8 cellular contexts compared by ENCODE assay signal in the genomic region with DNA sequence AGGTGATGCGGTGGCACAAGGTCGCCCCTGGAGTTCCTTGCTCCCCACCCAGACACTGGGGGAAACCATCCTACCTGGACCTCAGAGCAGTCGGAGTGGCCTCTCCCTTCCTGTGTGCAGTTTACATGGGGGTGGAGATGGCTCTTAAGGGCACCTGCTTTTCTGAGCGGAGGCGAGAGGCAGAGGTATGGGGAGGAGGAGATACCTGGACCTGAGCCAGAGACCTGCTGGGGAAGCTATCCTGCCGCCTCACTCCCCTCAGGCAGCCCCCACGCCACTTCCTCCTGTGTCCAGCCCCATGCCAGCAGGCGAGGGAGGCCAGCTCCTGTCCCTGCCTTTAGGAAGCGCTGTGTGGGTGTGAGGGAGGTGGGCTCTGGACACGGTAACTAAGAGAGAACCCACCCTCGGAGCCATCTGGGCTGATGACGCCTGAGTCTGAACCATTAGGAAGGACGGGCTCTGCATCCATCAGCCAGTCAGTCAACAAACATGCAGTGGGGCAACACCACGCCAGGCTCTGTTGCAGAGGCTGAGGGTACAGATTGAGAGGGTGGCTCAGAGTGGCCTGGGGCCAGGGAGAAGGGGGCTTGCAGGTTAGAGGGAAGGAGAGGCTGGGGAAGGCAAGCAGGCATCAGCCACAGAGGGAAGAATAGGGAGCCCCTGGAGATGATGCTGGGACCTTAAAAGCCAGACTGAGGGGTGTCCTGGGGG. TPM values are rescaled to one million over a fixed set of nuclear protein-coding genes. Genes with fewer than 3 reads are reported as not detected.
DNase-seq lines count a peak whose midpoint lies in the region; ATAC-seq and TF ChIP-seq lines count a peak whose summit lies in the region.

No MANE protein-coding gene starts in this region.

- H3K4me3 Mint-ChIP-seq in mesothelial cell of epicardium, result peak overlapping the region; percentile 54

- WGBS in stomach, 5 donors, result 39 to 56% (median 50%) methylated on average over 13 to 14 of the region's 14 CpGs

- no peak for TF ChIP-seq CTCF in mesothelial cell of epicardium (IDR thresholded peaks at IDR 0.05; ENCODE audit: unreplicated experiment)
- no peak for TF ChIP-seq CTCF in stomach (IDR thresholded peaks at IDR 0.05)

- H3K27ac ChIP-seq in SK-N-MC (no peak overlapping the region), angular gyrus (ENCODE audit: low read depth, low read length) (peak overlapping the region; percentile 78), stomach (peak overlapping the region; percentile 43 to 90 (median 85))

- H3K9me3 Mint-ChIP-seq in mesothelial cell of epicardium, result no peaks in the 10 kb centered on the region

- TF ChIP-seq POLR2A in stomach (IDR thresholded peaks at IDR 0.05), result no peak

- intact Hi-C loops in stomach (cut with DNase I; ENCODE audit: low total_unique reads), result no loop called here

- TF ChIP-seq EP300 in stomach (IDR thresholded peaks at IDR 0.05), result no peak

- ATAC-seq in HG03342 (IDR thresholded peaks at IDR 0.05; ENCODE audit: unreplicated experiment), result peak; percentile 10
- no peak for ATAC-seq in HG03565 (IDR thresholded peaks at IDR 0.05; ENCODE audit: unreplicated experiment)
- ATAC-seq in GM21723 (IDR thresholded peaks at IDR 0.05; ENCODE audit: unreplicated experiment), result no peak

- H3K9me3 ChIP-seq in SK-N-MC (ENCODE audit: low read depth, low read length) (no peaks in the 10 kb centered on the region), stomach (no peaks in the 10 kb centered on the region)

- no peaks in the 10 kb centered on the region for H3K27me3 ChIP-seq in stomach

- H3K27me3 Mint-ChIP-seq in mesothelial cell of epicardium (ENCODE audit: low read depth), result peaks cover 8% of the 10 kb centered on the region

- H3K4me1 ChIP-seq in stomach, result peaks cover 7 to 41% (median 28%) of the 10 kb centered on the region in 4 donors

- H3K4me3 ChIP-seq in SK-N-MC (peak overlapping the region; percentile 88), stomach (peak overlapping the region; percentile 54 to 65 (median 58))

- peaks cover 14% of the 10 kb centered on the region for H3K4me1 Mint-ChIP-seq in mesothelial cell of epicardium

- peak overlapping the region; percentile 30 for H3K27ac Mint-ChIP-seq in mesothelial cell of epicardium

- no peak overlapping the region for H3K9ac ChIP-seq in SK-N-MC (ENCODE audit: insufficient read length)

- peak; percentile 90 for DNase-seq in DMS53 (lab: John Stamatoyannopoulos, UW)
- no peak for DNase-seq in SK-N-MC (ENCODE audit: low read depth, low spot score)
- peak; percentile 30 to 61 for DNase-seq in mesothelial cell of epicardium (ENCODE audit: low spot score in 2 of 2, unreplicated experiment in 2 of 2)
- peak; percentile 31 for DNase-seq in stomach

- H3K36me3 Mint-ChIP-seq in mesothelial cell of epicardium, result no peaks in the 10 kb centered on the region

- no peaks in the 10 kb centered on the region for H3K36me3 ChIP-seq in SK-N-MC (ENCODE audit: insufficient read depth, low read length)
- peaks cover 0 to 10% (median 8%) of the 10 kb centered on the region in 4 donors for H3K36me3 ChIP-seq in stomach

RNA-seq across cellular contexts. Expression of a gene that starts 1.2 kb away (rescaled TPM):
- total RNA-seq in mesothelial cell of epicardium (7.0 to 8.9 TPM (median 7.0 TPM) in 3 replicates), stomach (10 to 100 TPM; 13.0 to 30.3 (median 18.7) TPM)
- polyA plus RNA-seq in stomach, result 10 to 100 TPM; 34.2 to 42.5 (median 37.3) TPM

RNA-seq across cellular contexts. Expression of a gene that starts 8.9 kb away (rescaled TPM):
- total RNA-seq in mesothelial cell of epicardium (56.7 to 64.5 TPM (median 58.1 TPM) in 3 replicates), stomach (100 to 1,000 TPM in 2 of 5 donors, 10 to 100 TPM in 2, not detected in 1; 21.3 to 415 (median 168) TPM)
- 100 to 1,000 TPM; 281 to 322 (median 321) TPM for polyA plus RNA-seq in stomach

RNA-seq across cellular contexts. Expression of a gene that starts 9.1 kb away (rescaled TPM):
- 28.2 to 39.6 TPM (median 30.3 TPM) in 3 replicates for total RNA-seq in mesothelial cell of epicardium
- 10 to 100 TPM in 3 of 5 donors, 1 to 10 TPM in 2; 2.3 to 86.9 (median 19.0) TPM for total RNA-seq in stomach
- 10 to 100 TPM; 80.8 to 86.0 (median 84.2) TPM for polyA plus RNA-seq in stomach

RNA-seq across cellular contexts. Expression of a gene that starts 14.5 kb away (rescaled TPM):
- total RNA-seq in mesothelial cell of epicardium, result 27.4 to 31.2 TPM (median 27.6 TPM) in 3 replicates
- 100 to 1,000 TPM in 1 of 5 donors, 10 to 100 TPM in 3, 1 to 10 TPM in 1; 4.2 to 118 (median 63.6) TPM for total RNA-seq in stomach
- 10 to 100 TPM; 23.8 to 53.2 (median 42.2) TPM for polyA plus RNA-seq in stomach
